In the genomic region with DNA sequence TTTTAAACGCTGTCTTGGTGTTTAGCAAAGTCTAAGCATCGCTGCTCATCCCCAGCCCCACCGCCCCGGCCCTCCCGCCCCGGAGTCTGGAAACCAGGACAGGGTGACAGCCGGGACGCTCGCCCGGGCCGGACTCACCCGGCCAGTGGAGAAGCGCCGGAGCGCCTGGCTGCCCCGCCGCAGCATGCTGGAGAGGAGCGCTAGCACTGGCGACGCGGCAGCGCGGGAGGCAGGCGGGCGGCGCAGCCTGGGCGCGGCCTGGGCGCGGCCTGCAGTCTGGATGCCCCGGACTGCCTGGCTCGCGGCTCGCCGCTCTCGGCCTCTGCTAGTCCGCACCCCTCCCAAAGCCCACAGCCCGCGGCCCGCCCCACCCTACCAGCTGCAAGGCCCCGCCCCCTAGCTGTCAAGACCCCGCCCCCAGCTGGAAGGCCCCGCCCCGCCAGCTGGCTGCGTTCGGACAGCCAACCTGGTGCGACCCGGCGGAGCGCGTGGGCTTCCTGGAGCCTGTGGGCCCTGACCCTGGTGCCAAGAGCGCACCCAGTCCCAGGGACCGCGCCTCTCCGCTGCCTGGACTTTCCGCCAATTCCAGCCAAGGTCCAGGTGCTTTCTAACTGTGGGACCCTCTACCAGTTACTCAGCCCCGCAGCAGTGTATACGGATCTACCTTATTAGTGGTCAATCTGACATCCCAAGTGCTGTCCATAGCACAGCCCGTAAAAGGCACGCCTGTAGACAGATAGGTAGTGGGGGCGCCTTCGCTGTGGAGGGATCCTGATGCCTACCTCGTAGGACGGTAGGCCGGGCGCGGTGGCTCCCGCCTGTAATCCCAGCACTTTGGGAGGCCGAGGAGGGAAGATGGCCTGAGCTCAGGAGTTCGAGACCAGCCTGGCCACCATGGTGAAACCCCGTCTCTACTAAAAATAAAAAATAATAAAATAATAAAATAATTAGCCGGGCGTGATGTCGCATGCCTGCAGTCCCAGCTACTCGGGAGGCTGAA, we compare ENCODE assay signal across 8 cellular contexts. TPM values are rescaled to one million over a fixed set of nuclear protein-coding genes. Genes with fewer than 3 reads are reported as not detected.
DNase-seq lines count a peak whose midpoint lies in the region; ATAC-seq and TF ChIP-seq lines count a peak whose summit lies in the region.

A gene (minus strand): TSS at position 208 of the 1,000 bp plus-strand sequence. CDS start 22 bp downstream, at position 186.

- H3K36me3 Mint-ChIP-seq in activated T-cell treated with anti-CD3 and anti-CD28 coated beads, Interleukin-2, amount 50 U/mL, for 4 hours (ENCODE audit: insufficient read depth), result no peaks in the 10 kb centered on the region

- peak in 2 of 4 donors; percentile 28 to 50 for TF ChIP-seq POLR2A in esophagus squamous epithelium (IDR thresholded peaks at IDR 0.05)

- intact Hi-C loops in esophagus squamous epithelium (cut with DNase I), result no loop called here

- DNase-seq in GM10266 (ENCODE audit: extremely low spot score), result peak; percentile 76
- DNase-seq in HFF-Myc (ENCODE audit: extremely low read depth, low read depth), result peak; percentile 38
- DNase-seq in NCI-H510A treated with DMSO at 0.1 percent for 48 hours (lab: John Stamatoyannopoulos, UW), result peak; percentile 18
- DNase-seq in activated T-cell treated with anti-CD3 and anti-CD28 coated beads, Interleukin-2, amount 50 U/mL, for 4 hours, result peak; percentile 27
- DNase-seq in esophagus squamous epithelium (lab: John Stamatoyannopoulos, UW), result peak; percentile 16
- peak; percentile 71 for DNase-seq in stimulated activated naive CD8-positive, alpha-beta T cell treated with anti-CD3 and anti-CD28 coated beads, Interleukin-15, Interleukin-2, amounts not matched to agents 100 U/mL and 50 U/mL, for 24 hours
- no peak for DNase-seq in GDM1 (lab: John Stamatoyannopoulos, UW)

- ATAC-seq in activated T-cell treated with anti-CD3 and anti-CD28 coated beads, Interleukin-2, amount 50 U/mL, for 4 hours, result peak; percentile 93 to 95
- peak; percentile 91 for ATAC-seq in stimulated activated naive CD8-positive, alpha-beta T cell treated with anti-CD3 and anti-CD28 coated beads, Interleukin-15, Interleukin-2, amounts not matched to agents 100 U/mL and 50 U/mL, for 24 hours

- H3K9me3 ChIP-seq in esophagus squamous epithelium (no peaks in the 10 kb centered on the region), muscle layer of duodenum (ENCODE audit: control insufficient read depth in 1 of 2, low read length in 2 of 2) (no peaks in the 10 kb centered on the region)

- H3K4me3 Mint-ChIP-seq in activated T-cell treated with anti-CD3 and anti-CD28 coated beads, Interleukin-2, amount 50 U/mL, for 4 hours, result peak within 1 kb of the TSS; percentile 74

- TF ChIP-seq CTCF in GM10266 (IDR thresholded peaks at IDR 0.05; ENCODE audit: control insufficient read depth, insufficient read depth, low read depth, missing control alignments), result no peak
- no peak for TF ChIP-seq CTCF in HFF-Myc (IDR thresholded peaks at IDR 0.05; ENCODE audit: low read depth, low read length, missing control alignments)
- no peak for TF ChIP-seq CTCF in esophagus squamous epithelium (IDR thresholded peaks at IDR 0.05)

- H3K4me1 ChIP-seq in esophagus squamous epithelium (peaks cover 9 to 20% (median 11%) of the 10 kb centered on the region in 3 donors), muscle layer of duodenum (ENCODE audit: control insufficient read depth in 1 of 2, insufficient read depth in 2 of 2, low read length in 2 of 2) (peaks cover 0 to 12% of the 10 kb centered on the region in 2 donors)

- H3K27ac ChIP-seq in esophagus squamous epithelium (peak within 1 kb of the TSS; percentile 37 to 71 (median 54)), muscle layer of duodenum (ENCODE audit: low read length) (peak within 1 kb of the TSS; percentile 16)

- H3K4me1 Mint-ChIP-seq in activated T-cell treated with anti-CD3 and anti-CD28 coated beads, Interleukin-2, amount 50 U/mL, for 4 hours (ENCODE audit: low read depth), result peaks cover 7% of the 10 kb centered on the region

- H3K9me3 Mint-ChIP-seq in activated T-cell treated with anti-CD3 and anti-CD28 coated beads, Interleukin-2, amount 50 U/mL, for 4 hours, result peaks cover 5% of the 10 kb centered on the region

- H3K27me3 Mint-ChIP-seq in activated T-cell treated with anti-CD3 and anti-CD28 coated beads, Interleukin-2, amount 50 U/mL, for 4 hours (ENCODE audit: low read depth), result peaks cover 28% of the 10 kb centered on the region

- H3K4me3 ChIP-seq in HFF-Myc (replicated peaks; ENCODE audit: low read depth, low read length), result peak within 1 kb of the TSS; percentile 86
- H3K4me3 ChIP-seq in esophagus squamous epithelium, result peak within 1 kb of the TSS; percentile 32 to 71 (median 48)
- peak within 1 kb of the TSS; percentile 65 to 72 for H3K4me3 ChIP-seq in muscle layer of duodenum (ENCODE audit: low read depth in 1 of 2, low read length in 2 of 2)

- WGBS in esophagus squamous epithelium, 2 donors, result 44 to 78% methylated on average over 5 to 19 of the region's 75 CpGs

- H3K36me3 ChIP-seq in esophagus squamous epithelium (no peaks in the 10 kb centered on the region), muscle layer of duodenum (ENCODE audit: control insufficient read depth in 1 of 2, insufficient read depth in 2 of 2, low read length in 2 of 2) (no peaks in the 10 kb centered on the region)

- H3K27me3 ChIP-seq in esophagus squamous epithelium (peaks cover 0 to 24% (median 0%) of the 10 kb centered on the region in 4 donors), muscle layer of duodenum (ENCODE audit: low read depth, low read length) (no peaks in the 10 kb centered on the region)

RNA-seq across cellular contexts. Expression of the gene that starts here (rescaled TPM):
- under 1 TPM; 0.29 to 0.81 (median 0.35) TPM for total RNA-seq in activated T-cell treated with anti-CD3 and anti-CD28 coated beads, Interleukin-2, amount 50 U/mL, for 4 hours
- total RNA-seq in esophagus squamous epithelium, result 1 to 10 TPM in 3 of 4 donors, under 1 TPM in 1; 0.57 to 4.9 (median 1.1) TPM

Comparison
In these comparisons a context has a peak if more than half of its experiments do, and no peak if none do; other contexts are left out.
1. Peak in DNase-seq and ATAC-seq in activated T-cell treated with anti-CD3 and anti-CD28 coated beads, Interleukin-2, amount 50 U/mL, for 4 hours; RNA of the gene not detected or under 1 TPM.